Comparison of ENCODE assay signal across 17 cellular contexts in the genomic region with DNA sequence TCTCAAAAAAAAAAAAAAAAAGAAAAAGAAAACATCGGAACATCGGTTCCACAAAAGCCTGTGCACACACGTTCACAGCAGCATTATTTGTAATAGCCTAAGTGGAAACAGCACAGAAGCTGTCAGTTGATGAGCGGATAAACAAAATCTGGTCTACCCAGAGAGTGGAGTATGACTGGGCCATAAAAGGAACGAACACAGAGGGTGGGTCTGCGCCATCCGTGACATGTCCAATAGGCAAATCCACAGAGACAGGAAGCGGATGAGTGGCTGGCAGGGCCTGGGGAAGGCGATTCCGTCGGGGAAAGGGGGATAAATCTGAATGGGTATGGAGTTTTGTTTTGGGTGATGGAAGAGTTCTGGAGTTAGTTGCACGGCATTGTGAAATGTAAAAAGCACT.
DNase-seq lines count a peak whose midpoint lies in the region; ATAC-seq and TF ChIP-seq lines count a peak whose summit lies in the region.
"Had no signal": no experiment of that assay in that cellular context is flagged by ENCODE, and none has a peak within 500 bp of the region (broad histone marks: within the 10 kb centered on the region; RNA-seq: fewer than 3 reads in every experiment).

No MANE protein-coding gene starts in this region.

- H3K4me3 Mint-ChIP-seq in brain: no peak overlapping the region

- H3K27me3 ChIP-seq in mesenchymal stem cell (ENCODE audit: control insufficient read depth in 1 of 2, insufficient read depth in 1 of 2, low read length in 2 of 2): no peaks in the 10 kb centered on the region
- H3K27me3 ChIP-seq: BE2C had no signal

- H2BK15ac ChIP-seq in mesenchymal stem cell (ENCODE audit: low read depth, poor library complexity, severe bottlenecking): no peak overlapping the region

- H4K8ac ChIP-seq in mesenchymal stem cell (ENCODE audit: low read length): no peak overlapping the region

- DNase-seq in mesenchymal stem cell: peak; percentile 89
- DNase-seq in NCI-H1930 (lab: John Stamatoyannopoulos, UW): no peak
- no peak for DNase-seq in SIG-M5 (lab: John Stamatoyannopoulos, UW)
- DNase-seq in hypothalamus (lab: John Stamatoyannopoulos, UW): no peak
- DNase-seq: BE2C, C1 segment of cervical spinal cord, Calu3, COR-L47, DMS53, DMS79 treated with DMSO at 0.1 percent for 48 hours, GF-D8, GOT3 had no signal

- peaks cover 12% of the 10 kb centered on the region for H3K79me1 ChIP-seq in mesenchymal stem cell (replicated peaks; ENCODE audit: low read length, poor library complexity, severe bottlenecking)

- H3K9me3 ChIP-seq in HEK293 (ENCODE audit: control insufficient read depth, insufficient read depth, low read depth, low read length) (no peaks in the 10 kb centered on the region), mesenchymal stem cell (ENCODE audit: control insufficient read depth, low read length) (no peaks in the 10 kb centered on the region)
- H3K9me3 ChIP-seq: BE2C, HAP-1 had no signal

- 35% methylated on average over 10 of the region's 12 CpGs for WGBS in mesenchymal stem cell

- peak overlapping the region in 1 of 2 experiments; percentile 51 for H2BK12ac ChIP-seq in mesenchymal stem cell (ENCODE audit: low read length in 2 of 2)

- H3K4me1 ChIP-seq in HEK293 (ENCODE audit: control insufficient read depth, insufficient read depth, low read length) (peaks cover 14% of the 10 kb centered on the region), mesenchymal stem cell (ENCODE audit: control insufficient read depth, insufficient read depth, low read depth, low read length) (peaks cover 29% of the 10 kb centered on the region)

- H3K4me3 ChIP-seq in HEK293 (ENCODE audit: low read depth, low read length): no peak overlapping the region
- no peak overlapping the region for H3K4me3 ChIP-seq in mesenchymal stem cell (ENCODE audit: insufficient read depth in 1 of 2, low read depth in 1 of 2, low read length in 2 of 2)
- H3K4me3 ChIP-seq: HAP-1 had no signal

- peaks cover 70% of the 10 kb centered on the region for H3K4me1 Mint-ChIP-seq in brain
- H3K4me1 Mint-ChIP-seq: CD4-positive, alpha-beta memory T cell had no signal

- H3K27me3 Mint-ChIP-seq in brain: peaks cover 4% of the 10 kb centered on the region

- no peak overlapping the region for H2AK5ac ChIP-seq in mesenchymal stem cell (ENCODE audit: low read length, severe bottlenecking)

- H3K27ac Mint-ChIP-seq in brain: peak overlapping the region in 4 of 5 experiments; percentile 39 to 66 (median 54)
- H3K27ac Mint-ChIP-seq: CD4-positive, alpha-beta memory T cell had no signal

- CTCF ChIA-PET in HEK293 (lab: Yijun Ruan, JAX): interaction anchor here (0.7 kb wide), 1 partner anchor 113 kb away, joined by 3 read pairs; no protein-coding TSS in a partner anchor

- no peak overlapping the region for H3K4me2 ChIP-seq in mesenchymal stem cell (ENCODE audit: low read length, poor library complexity, severe bottlenecking)

- H2AFZ ChIP-seq in mesenchymal stem cell (ENCODE audit: low read depth, low read length): no peak overlapping the region

- H3K36me3 Mint-ChIP-seq in brain: no peaks in the 10 kb centered on the region
- H3K36me3 Mint-ChIP-seq: CD4-positive, alpha-beta memory T cell had no signal

- no peak overlapping the region for H2BK120ac ChIP-seq in mesenchymal stem cell (ENCODE audit: low read depth, low read length)

- H3K27ac ChIP-seq in HEK293 (ENCODE audit: extremely low read depth, low read depth, low read length) (no peak overlapping the region), mesenchymal stem cell (ENCODE audit: low read length, poor library complexity, severe bottlenecking) (no peak overlapping the region)

- TF ChIP-seq CTCF in HEK293 (tag by site-specific recombination; IDR thresholded peaks at IDR 0.05) (no peak), brain (conservative IDR thresholded peaks at IDR 0.05) (no peak)

- H3K14ac ChIP-seq in mesenchymal stem cell (ENCODE audit: low read length in 2 of 2): no peak overlapping the region

- H3K9me3 Mint-ChIP-seq in brain: peaks cover 0 to 6% (median 3%) of the 10 kb centered on the region in 5 experiments

- POLR2A ChIA-PET in HEK293 (lab: Yijun Ruan, JAX): interaction anchor here (0.6 kb wide), 1 partner anchor 12 kb away, joined by 4 read pairs; no protein-coding TSS in a partner anchor

- ATAC-seq in GM21423 (IDR thresholded peaks at IDR 0.05; ENCODE audit: unreplicated experiment): no peak

- no peak overlapping the region for H3K9ac ChIP-seq in mesenchymal stem cell (ENCODE audit: low read length)

- no peaks in the 10 kb centered on the region for H3K36me3 ChIP-seq in HEK293 (ENCODE audit: control insufficient read depth in 2 of 2, insufficient read depth in 1 of 2, low read length in 2 of 2)
- H3K36me3 ChIP-seq in mesenchymal stem cell (ENCODE audit: control insufficient read depth in 1 of 2, insufficient read depth in 2 of 2, low read depth in 1 of 2, low read length in 2 of 2): no peaks in the 10 kb centered on the region
- H3K36me3 ChIP-seq: BE2C, HAP-1 had no signal

- H3K4ac ChIP-seq in mesenchymal stem cell (ENCODE audit: low read depth in 1 of 2, low read length in 2 of 2): no peak overlapping the region

- H2BK5ac ChIP-seq in mesenchymal stem cell (ENCODE audit: low read depth, low read length, poor library complexity, severe bottlenecking): no peak overlapping the region

- no peak overlapping the region for H4K91ac ChIP-seq in mesenchymal stem cell (ENCODE audit: low read length)

- no peak overlapping the region for H3K18ac ChIP-seq in mesenchymal stem cell (ENCODE audit: low read depth in 1 of 2, low read length in 2 of 2)

- H3K23ac ChIP-seq in mesenchymal stem cell (ENCODE audit: low read length in 2 of 2): peak overlapping the region in 1 of 2 experiments; percentile 65

TF ChIP-seq in HEK293, 187 proteins besides CTCF, POLR2A, EP300 and RAD21:
- no peak for TF ChIP-seq ZNF2 (tag by site-specific recombination; IDR thresholded peaks at IDR 0.05)
- TF ChIP-seq, protein P1, sequence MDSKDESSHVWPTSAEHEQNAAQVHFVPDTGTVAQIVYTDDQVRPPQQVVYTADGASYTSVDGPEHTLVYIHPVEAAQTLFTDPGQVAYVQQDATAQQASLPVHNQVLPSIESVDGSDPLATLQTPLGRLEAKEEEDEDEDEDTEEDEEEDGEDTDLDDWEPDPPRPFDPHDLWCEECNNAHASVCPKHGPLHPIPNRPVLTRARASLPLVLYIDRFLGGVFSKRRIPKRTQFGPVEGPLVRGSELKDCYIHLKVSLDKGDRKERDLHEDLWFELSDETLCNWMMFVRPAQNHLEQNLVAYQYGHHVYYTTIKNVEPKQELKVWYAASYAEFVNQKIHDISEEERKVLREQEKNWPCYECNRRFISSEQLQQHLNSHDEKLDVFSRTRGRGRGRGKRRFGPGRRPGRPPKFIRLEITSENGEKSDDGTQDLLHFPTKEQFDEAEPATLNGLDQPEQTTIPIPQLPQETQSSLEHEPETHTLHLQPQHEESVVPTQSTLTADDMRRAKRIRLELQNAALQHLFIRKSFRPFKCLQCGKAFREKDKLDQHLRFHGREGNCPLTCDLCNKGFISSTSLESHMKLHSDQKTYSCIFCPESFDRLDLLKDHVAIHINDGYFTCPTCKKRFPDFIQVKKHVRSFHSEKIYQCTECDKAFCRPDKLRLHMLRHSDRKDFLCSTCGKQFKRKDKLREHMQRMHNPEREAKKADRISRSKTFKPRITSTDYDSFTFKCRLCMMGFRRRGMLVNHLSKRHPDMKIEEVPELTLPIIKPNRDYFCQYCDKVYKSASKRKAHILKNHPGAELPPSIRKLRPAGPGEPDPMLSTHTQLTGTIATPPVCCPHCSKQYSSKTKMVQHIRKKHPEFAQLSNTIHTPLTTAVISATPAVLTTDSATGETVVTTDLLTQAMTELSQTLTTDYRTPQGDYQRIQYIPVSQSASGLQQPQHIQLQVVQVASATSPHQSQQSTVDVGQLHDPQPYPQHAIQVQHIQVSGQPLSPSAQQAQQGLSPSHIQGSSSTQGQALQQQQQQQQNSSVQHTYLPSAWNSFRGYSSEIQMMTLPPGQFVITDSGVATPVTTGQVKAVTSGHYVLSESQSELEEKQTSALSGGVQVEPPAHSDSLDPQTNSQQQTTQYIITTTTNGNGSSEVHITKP (tag by site-specific recombination; IDR thresholded peaks at IDR 0.05): peak; percentile 48; the same call in 1 of the 2 replicates
- TF ChIP-seq ZNF785 (tag by site-specific recombination; IDR thresholded peaks at IDR 0.05): no peak
- no peak for TF ChIP-seq ZNF596 (tag by site-specific recombination; IDR thresholded peaks at IDR 0.05)
- TF ChIP-seq IKZF3 (tag by site-specific recombination; IDR thresholded peaks at IDR 0.05): no peak
TF ChIP-seq in HEK293: peak in this region for 1.
